9 cellular contexts compared by ENCODE assay signal in genomic region chrX:154051210-154051810, GRCh38. TPM values are rescaled to one million over a fixed set of nuclear protein-coding genes. Genes with fewer than 3 reads are reported as not detected.
DNase-seq lines count a peak whose midpoint lies in the region; ATAC-seq and TF ChIP-seq lines count a peak whose summit lies in the region.
"Had no signal": no experiment of that assay in that cellular context is flagged by ENCODE, and none has a peak within 500 bp of the region (broad histone marks: within the 10 kb centered on the region; RNA-seq: fewer than 3 reads in every experiment).

No MANE protein-coding gene starts in this region.

- TF ChIP-seq CTCF in dorsolateral prefrontal cortex (IDR thresholded peaks at IDR 0.05 in 54 of 56, conservative IDR thresholded peaks at IDR 0.05 in 2 of 56; ENCODE audit: low read depth in 1 of 56, partially characterized antibody in 56 of 56): peak; percentile 18 to 81 (median 70)

- DNase-seq in activated gamma-delta T cell treated with Interleukin-2 at 50 U/mL for 16 hours: peak; percentile 72
- DNase-seq in activated gamma-delta T cell (lab: John Stamatoyannopoulos, UW): no peak
- peak; percentile 58 for DNase-seq in NCI-H2196 (lab: John Stamatoyannopoulos, UW; ENCODE audit: unreplicated experiment)
- DNase-seq in activated CD4-positive, alpha-beta T cell treated with anti-CD3 and anti-CD28 coated beads, Interleukin-2, amount 50 U/mL, for 48 hours: peak; percentile 72 to 76
- DNase-seq in dorsolateral prefrontal cortex: peak in 8 of 10 donors; percentile 35 to 82 (median 66)
- peak; percentile 82 for DNase-seq in mucosa of gallbladder (ENCODE audit: low spot score)
- DNase-seq in stimulated activated CD8-positive, alpha-beta memory T cell treated with anti-CD3 and anti-CD28 coated beads, Interleukin-7, amount 100 ng/mL, for 1 hour (ENCODE audit: low read depth in 2 of 2): peak; percentile 20 to 37

- H3K4me3 ChIP-seq in dorsolateral prefrontal cortex: no peak overlapping the region
- H3K4me3 ChIP-seq: skin epidermis had no signal

- H3K27me3 ChIP-seq in dorsolateral prefrontal cortex: peaks cover 0 to 63% (median 6%) of the 10 kb centered on the region in 45 donors

- no peak for ATAC-seq in HG02870 (IDR thresholded peaks at IDR 0.05; ENCODE audit: unreplicated experiment)

- H3K27ac ChIP-seq in dorsolateral prefrontal cortex: peak overlapping the region in 4 of 59 donors; percentile 2 to 51 (median 15)

- intact Hi-C loops in dorsolateral prefrontal cortex (cut with DNase I): loop anchor here (2.0 to 5.0 kb wide), 3 partner anchors 34 to 46 kb away; partner anchors contain the start of genes IRAK1 (in 1 of the 2) and MECP2 (in 1 of the 2)

RNA-seq across cellular contexts. Expression of gene IRAK1, which starts 31.6 kb away (rescaled TPM):
- total RNA-seq in dorsolateral prefrontal cortex: 100 to 1,000 TPM in 2 of 120 experiments, 10 to 100 TPM in 118; 27.2 to 130 (median 49.0) TPM
- total RNA-seq in mucosa of gallbladder: 108 TPM

RNA-seq across cellular contexts. Expression of gene MECP2, which starts 46.2 kb away (rescaled TPM):
- total RNA-seq in dorsolateral prefrontal cortex (100 to 1,000 TPM in 13 of 120 experiments, 10 to 100 TPM in 107; 75.9 to 123 (median 90.3) TPM), mucosa of gallbladder (64.9 TPM)
